17 cellular contexts compared by ENCODE assay signal in genomic region chr11:35491231-35491871, GRCh38. TPM values are rescaled to one million over a fixed set of nuclear protein-coding genes. Genes with fewer than 3 reads are reported as not detected.
A peak's percentile ranks its signal among the peaks of the same experiment; 100 is the strongest.
DNase-seq lines count a peak whose midpoint lies in the region; TF ChIP-seq lines count a peak whose summit lies in the region.
"Had no signal": no experiment of that assay in that cellular context is flagged by ENCODE, and none has a peak within 500 bp of the region (broad histone marks: within the 10 kb centered on the region; RNA-seq: fewer than 3 reads in every experiment).

No MANE protein-coding gene starts in this region.

- no peak overlapping the region for H4K91ac ChIP-seq in neuronal stem cell (ENCODE audit: low read depth, low read length, poor library complexity)

- H4K8ac ChIP-seq in neuronal stem cell (ENCODE audit: low read depth, low read length) = no peak overlapping the region

- no peak overlapping the region for H3K18ac ChIP-seq in neuronal stem cell (ENCODE audit: low read length)

- H3K79me1 ChIP-seq in neuronal stem cell (ENCODE audit: low read depth, low read length) = no peaks in the 10 kb centered on the region

- H3K27me3 Mint-ChIP-seq in mesothelial cell of epicardium (ENCODE audit: low read depth) = peaks cover 13% of the 10 kb centered on the region

- H2BK15ac ChIP-seq in neuronal stem cell (ENCODE audit: low read length) = no peak overlapping the region

- no peak for TF ChIP-seq CTCF in AG09309 (IDR thresholded peaks at IDR 0.05; ENCODE audit: control insufficient read depth, insufficient read depth, low read depth, low read length, missing control alignments)
- no peak for TF ChIP-seq CTCF in mesothelial cell of epicardium (IDR thresholded peaks at IDR 0.05; ENCODE audit: unreplicated experiment)
- TF ChIP-seq CTCF in BE2C (IDR thresholded peaks at IDR 0.05; ENCODE audit: low read depth, low read length) = no peak

- H3K4me3 Mint-ChIP-seq in mesothelial cell of epicardium = no peak overlapping the region
- H3K4me3 Mint-ChIP-seq: activated CD4-positive, alpha-beta T cell treated with anti-CD3 and anti-CD28 coated beads, Interleukin-2, amount 10 ng/mL, durations not matched to agents 24 days and 14 days; activated T-helper 1 cell treated with anti-CD3 and anti-CD28 coated beads, Interleukin-12 subunit alpha, Interleukin-12 subunit beta, Interleukin-2, Interleukin-4 antibody, amounts not matched to agents 30 ng/mL and 10 ng/mL and 1 ng/mL, durations not matched to agents 14 hours and 24 hours and 36 hours; memory B cell; stimulated activated effector memory CD8-positive, alpha-beta T cell treated with anti-CD3 and anti-CD28 coated beads, Interleukin-12 subunit alpha, Interleukin-12 subunit beta, amount 100 ng/mL, for 72 hours had no signal

- no peak overlapping the region for H2BK120ac ChIP-seq in neuronal stem cell (ENCODE audit: low read depth, low read length)

- no peak overlapping the region for H2BK12ac ChIP-seq in neuronal stem cell (ENCODE audit: low read length)

- H3K14ac ChIP-seq in neuronal stem cell (ENCODE audit: low read length) = no peak overlapping the region

- no peak overlapping the region for H3K23ac ChIP-seq in neuronal stem cell (ENCODE audit: low read depth, low read length, poor library complexity)

- H3K4ac ChIP-seq in neuronal stem cell (ENCODE audit: low read length) = no peak overlapping the region

- no peak overlapping the region for H3K4me2 ChIP-seq in neuronal stem cell (ENCODE audit: insufficient read depth, low read length, poor library complexity, severe bottlenecking)

- H3K9me3 ChIP-seq in BE2C (no peaks in the 10 kb centered on the region), neuronal stem cell (replicated peaks in 1 of 2; ENCODE audit: control insufficient read depth in 2 of 2, insufficient read depth in 1 of 2, low read depth in 1 of 2, low read length in 2 of 2) (no peaks in the 10 kb centered on the region)
- H3K9me3 ChIP-seq: body of pancreas, prostate gland had no signal

- H3K4me1 ChIP-seq in BE2C (no peaks in the 10 kb centered on the region), neuronal stem cell (ENCODE audit: control insufficient read depth in 2 of 2, insufficient read depth in 1 of 2, low read depth in 1 of 2, low read length in 2 of 2) (no peaks in the 10 kb centered on the region)
- H3K4me1 ChIP-seq: prostate gland had no signal

- no peak overlapping the region for H3K27ac ChIP-seq in neuronal stem cell (replicated peaks; ENCODE audit: low read length)
- H3K27ac ChIP-seq: body of pancreas, HL-60, prostate gland had no signal

- H3K9ac ChIP-seq in neuronal stem cell (ENCODE audit: low read depth, low read length, poor library complexity) = no peak overlapping the region

- H2AK5ac ChIP-seq in neuronal stem cell (ENCODE audit: low read depth, low read length) = no peak overlapping the region

- no peak overlapping the region for H2BK5ac ChIP-seq in neuronal stem cell (ENCODE audit: low read length)

- H3K4me3 ChIP-seq in AG09309 (ENCODE audit: control insufficient read depth, low read depth, low read length) (no peak overlapping the region), BE2C (ENCODE audit: low read depth, low read length) (no peak overlapping the region), neuronal stem cell (ENCODE audit: low read length in 2 of 2) (no peak overlapping the region)
- H3K4me3 ChIP-seq: body of pancreas, prostate gland had no signal

- WGBS in neuronal stem cell (ENCODE audit: extremely low coverage in 2 of 2, insufficient read length in 2 of 2, insufficient replicate concordance in 1 of 2), 2 donors = no CpG with 5 or more reads among the region's 4 CpGs

- no peaks in the 10 kb centered on the region for H3K9me3 Mint-ChIP-seq in mesothelial cell of epicardium
- H3K9me3 Mint-ChIP-seq: activated CD4-positive, alpha-beta T cell treated with anti-CD3 and anti-CD28 coated beads, Interleukin-2, amount 10 ng/mL, durations not matched to agents 24 days and 14 days; activated T-helper 1 cell treated with anti-CD3 and anti-CD28 coated beads, Interleukin-12 subunit alpha, Interleukin-12 subunit beta, Interleukin-2, Interleukin-4 antibody, amounts not matched to agents 30 ng/mL and 10 ng/mL and 1 ng/mL, durations not matched to agents 14 hours and 24 hours and 36 hours; memory B cell; stimulated activated effector memory CD8-positive, alpha-beta T cell treated with anti-CD3 and anti-CD28 coated beads, Interleukin-12 subunit alpha, Interleukin-12 subunit beta, amount 100 ng/mL, for 72 hours had no signal

- H3K27me3 ChIP-seq in BE2C (no peaks in the 10 kb centered on the region), neuronal stem cell (ENCODE audit: control insufficient read depth in 3 of 3, insufficient read depth in 3 of 3, low read depth in 1 of 3, low read length in 3 of 3) (no peaks in the 10 kb centered on the region)
- H3K27me3 ChIP-seq: body of pancreas had no signal

- H3K27ac Mint-ChIP-seq in mesothelial cell of epicardium = peak overlapping the region; percentile 71
- H3K27ac Mint-ChIP-seq: activated CD4-positive, alpha-beta T cell treated with anti-CD3 and anti-CD28 coated beads, Interleukin-2, amount 10 ng/mL, durations not matched to agents 24 days and 14 days; activated T-helper 1 cell treated with anti-CD3 and anti-CD28 coated beads, Interleukin-12 subunit alpha, Interleukin-12 subunit beta, Interleukin-2, Interleukin-4 antibody, amounts not matched to agents 30 ng/mL and 10 ng/mL and 1 ng/mL, durations not matched to agents 14 hours and 24 hours and 36 hours; memory B cell; stimulated activated effector memory CD8-positive, alpha-beta T cell treated with anti-CD3 and anti-CD28 coated beads, Interleukin-12 subunit alpha, Interleukin-12 subunit beta, amount 100 ng/mL, for 72 hours had no signal

- peaks cover 12% of the 10 kb centered on the region for H3K4me1 Mint-ChIP-seq in mesothelial cell of epicardium
- H3K4me1 Mint-ChIP-seq: activated CD4-positive, alpha-beta T cell treated with anti-CD3 and anti-CD28 coated beads, Interleukin-2, amount 10 ng/mL, durations not matched to agents 24 days and 14 days; memory B cell; stimulated activated effector memory CD8-positive, alpha-beta T cell treated with anti-CD3 and anti-CD28 coated beads, Interleukin-12 subunit alpha, Interleukin-12 subunit beta, amount 100 ng/mL, for 72 hours had no signal

- DNase-seq in AG09309 (ENCODE audit: low read depth) (peak; percentile 94), M059J (ENCODE audit: low read depth) (peak; percentile 91), epidermal melanocyte (ENCODE audit: insufficient read length, low spot score) (peak; percentile 67), mesothelial cell of epicardium (ENCODE audit: low spot score in 2 of 2, unreplicated experiment in 2 of 2) (no peak), activated T-cell treated with anti-CD3 and anti-CD28 coated beads for 4 hours (no peak), BE2C (no peak), neuronal stem cell (ENCODE audit: low spot score) (no peak)
- DNase-seq in stimulated activated naive CD4-positive, alpha-beta T cell treated with Interleukin-2 at 50 U/mL for 16 hours (lab: John Stamatoyannopoulos, UW) = no peak
- DNase-seq: activated CD4-positive, alpha-beta T cell treated with anti-CD3 and anti-CD28 coated beads, Interleukin-2, amount 10 ng/mL, durations not matched to agents 24 days and 14 days; body of pancreas; GF-D8; T-helper 1 cell had no signal

- peaks cover 3% of the 10 kb centered on the region for H3K36me3 Mint-ChIP-seq in mesothelial cell of epicardium
- H3K36me3 Mint-ChIP-seq: memory B cell; stimulated activated effector memory CD8-positive, alpha-beta T cell treated with anti-CD3 and anti-CD28 coated beads, Interleukin-12 subunit alpha, Interleukin-12 subunit beta, amount 100 ng/mL, for 72 hours had no signal

- no peak overlapping the region for H2AFZ ChIP-seq in neuronal stem cell (ENCODE audit: low read length)

- no peaks in the 10 kb centered on the region for H3K36me3 ChIP-seq in BE2C
- H3K36me3 ChIP-seq in neuronal stem cell (replicated peaks in 1 of 2; ENCODE audit: control insufficient read depth in 2 of 2, insufficient read depth in 2 of 2, low read length in 2 of 2) = peaks cover 0 to 18% of the 10 kb centered on the region in 2 donors
- H3K36me3 ChIP-seq: prostate gland had no signal

RNA-seq across cellular contexts. Expression of gene PAMR1, which starts 34.1 kb away (rescaled TPM):
- not detected in 2 replicates for total RNA-seq in M059J (2014; rRNA removed; shearing (Covaris generic))
- total RNA-seq in mesothelial cell of epicardium = 38.3 to 44.8 TPM (median 43.5 TPM) in 3 replicates
- polyA plus RNA-seq in BE2C (2012; ENCODE audit: insufficient read depth, insufficient read length, low read depth) = not detected
- 51.9 TPM for polyA plus RNA-seq in neuronal stem cell (2013, experiment 1 of 2)
- 50.1 TPM for polyA plus RNA-seq in neuronal stem cell (2013, experiment 2 of 2)
- total RNA-seq: activated CD4-positive, alpha-beta T cell treated with anti-CD3 and anti-CD28 coated beads, Interleukin-2, amount 10 ng/mL, durations not matched to agents 24 days and 14 days; activated T-helper 1 cell treated with anti-CD3 and anti-CD28 coated beads, Interleukin-12 subunit alpha, Interleukin-12 subunit beta, Interleukin-2, Interleukin-4 antibody, amounts not matched to agents 30 ng/mL and 10 ng/mL and 1 ng/mL, durations not matched to agents 14 hours and 24 hours and 36 hours had no signal

Comparison
In these comparisons a context has a peak if more than half of its experiments do, and no peak if none do; other contexts are left out.
1. DNase-seq: peak in AG09309 (single experiment), M059J (single experiment) and epidermal melanocyte (single experiment); none in mesothelial cell of epicardium (0 of 2), activated T-cell treated with anti-CD3 and anti-CD28 coated beads for 4 hours (single experiment), stimulated activated naive CD4-positive, alpha-beta T cell treated with Interleukin-2 at 50 U/mL for 16 hours (single experiment), BE2C (single experiment) and neuronal stem cell (single experiment).
2. RNA of gene PAMR1, which starts 34.1 kb away (total RNA-seq): 38.3 to 44.8 TPM in mesothelial cell of epicardium; not detected in M059J; every median in the first group is over 10 times any median in the second.